Comparison of ENCODE assay signal across 8 cellular contexts in genomic region chr11:63769044-63769718, GRCh38. TPM values are rescaled to one million over a fixed set of nuclear protein-coding genes. Genes with fewer than 3 reads are reported as not detected.
A peak's percentile ranks its signal among the peaks of the same experiment; 100 is the strongest.
DNase-seq lines count a peak whose midpoint lies in the region; ATAC-seq and TF ChIP-seq lines count a peak whose summit lies in the region.

No MANE protein-coding gene starts in this region.

- no peak for TF ChIP-seq CTCF in fibroblast of the aortic adventitia (IDR thresholded peaks at IDR 0.05; ENCODE audit: insufficient read depth, low read length)
- TF ChIP-seq CTCF in osteoblast (IDR thresholded peaks at IDR 0.05; ENCODE audit: extremely low read depth, low read depth, low read length): no peak

- H3K27me3 ChIP-seq in HUES6 (ENCODE audit: control insufficient read depth, insufficient read depth, low read length) (peaks cover 23% of the 10 kb centered on the region), osteoblast (ENCODE audit: insufficient read depth, low read length) (no peaks in the 10 kb centered on the region)

- H3K9ac ChIP-seq in HUES6 (ENCODE audit: low read length): peak overlapping the region; percentile 76

- H2AFZ ChIP-seq in osteoblast (ENCODE audit: low read length): peak overlapping the region; percentile 29

- H3K36me3 ChIP-seq in HUES6 (ENCODE audit: control insufficient read depth, insufficient read depth, low read length) (peaks cover 6% of the 10 kb centered on the region; the same call in 1 of the 2 replicates), osteoblast (ENCODE audit: insufficient read depth, low read length) (no peaks in the 10 kb centered on the region)

- H3K27ac ChIP-seq in HUES6 (ENCODE audit: low read depth, low read length) (no peak overlapping the region), osteoblast (ENCODE audit: low read depth, low read length) (no peak overlapping the region)

- H3K79me2 ChIP-seq in osteoblast (ENCODE audit: insufficient read depth, low read length): peaks cover 16% of the 10 kb centered on the region

- H3K4me2 ChIP-seq in osteoblast (ENCODE audit: insufficient read depth, low read length): peak overlapping the region; percentile 74

- H3K9me3 ChIP-seq in HUES6 (ENCODE audit: control insufficient read depth, insufficient read depth, low read depth, low read length) (no peaks in the 10 kb centered on the region), osteoblast (ENCODE audit: low read depth, low read length) (no peaks in the 10 kb centered on the region)

- peak overlapping the region; percentile 80 for H3K4me3 ChIP-seq in HUES6 (ENCODE audit: low read depth, low read length)
- H3K4me3 ChIP-seq in fibroblast of the aortic adventitia (ENCODE audit: low read depth, low read length): peak overlapping the region; percentile 81
- H3K4me3 ChIP-seq in osteoblast (ENCODE audit: insufficient read depth, low read length): peak overlapping the region; percentile 80

- ATAC-seq in GM19023 (IDR thresholded peaks at IDR 0.05; ENCODE audit: unreplicated experiment): peak; percentile 35

- peaks cover 12% of the 10 kb centered on the region for H4K20me1 ChIP-seq in osteoblast (ENCODE audit: insufficient read depth, low read length)

- DNase-seq in AG20443 (ENCODE audit: low spot score): peak; percentile 89
- peak; percentile 19 for DNase-seq in activated T-cell treated with anti-CD3 and anti-CD28 coated beads for 48 hours (ENCODE audit: low read depth)
- DNase-seq in fibroblast of the aortic adventitia (ENCODE audit: low read depth): no peak
- DNase-seq in osteoblast (ENCODE audit: insufficient read length, low spot score, missing footprints): peak; percentile 97
- no peak for DNase-seq in cortex of kidney (lab: John Stamatoyannopoulos, UW)
- DNase-seq in NOMO-1 treated with DMSO at 0.1 percent for 48 hours (lab: John Stamatoyannopoulos, UW; ENCODE audit: unreplicated experiment): no peak

- H3K4me1 ChIP-seq in HUES6 (ENCODE audit: control insufficient read depth, insufficient read depth, low read length) (peaks cover 41% of the 10 kb centered on the region), osteoblast (ENCODE audit: insufficient read depth, low read length) (peaks cover 4% of the 10 kb centered on the region)

RNA-seq across cellular contexts. Expression of gene ZFTA, which starts 0.6 kb away (rescaled TPM):
- total RNA-seq in fibroblast of the aortic adventitia (ENCODE audit: low replicate concordance) (13.2 and 62.7 TPM in 2 replicates), osteoblast (14.5 and 15.3 TPM in 2 replicates)

RNA-seq across cellular contexts. Expression of gene SPINDOC, which starts 44.1 kb away (rescaled TPM):
- total RNA-seq in fibroblast of the aortic adventitia (ENCODE audit: low replicate concordance): 6.7 and 10.1 TPM in 2 replicates
- total RNA-seq in osteoblast: 16.2 and 17.7 TPM in 2 replicates

Comparison
In these comparisons a context has a peak if more than half of its experiments do, and no peak if none do; other contexts are left out.
1. DNase-seq: peak in AG20443 (single experiment), activated T-cell treated with anti-CD3 and anti-CD28 coated beads for 48 hours (single experiment) and osteoblast (single experiment); none in fibroblast of the aortic adventitia (single experiment), cortex of kidney (single experiment) and NOMO-1 treated with DMSO at 0.1 percent for 48 hours (single experiment).
2. Peak in every context shown above with its lines, with median percentiles within 50 percentile points of each other: H3K4me3 ChIP-seq.